8 cellular contexts compared by ENCODE assay signal in genomic region chr2:168136392-168136977, GRCh38.
DNase-seq lines count a peak whose midpoint lies in the region; ATAC-seq and TF ChIP-seq lines count a peak whose summit lies in the region.

No MANE protein-coding gene starts in this region.

- H2AFZ ChIP-seq in smooth muscle cell (ENCODE audit: low read depth) = no peak overlapping the region

- in situ Hi-C loops in SK-MEL-5 (cut with HindIII; ENCODE audit: low pct_unique_long_range_greater_than_20kb, low sequenced_read_pairs) = no loop called here

- H3K4me3 ChIP-seq in AG04449 (ENCODE audit: low read depth, low read length) = no peak overlapping the region
- no peak overlapping the region for H3K4me3 ChIP-seq in fibroblast of pulmonary artery (replicated peaks; ENCODE audit: low read depth, low read length)
- H3K4me3 ChIP-seq in smooth muscle cell = no peak overlapping the region

- H4K20me1 ChIP-seq in smooth muscle cell (ENCODE audit: low read depth) = peaks cover 16% of the 10 kb centered on the region

- peaks cover 11% of the 10 kb centered on the region for H3F3A ChIP-seq in smooth muscle cell (ENCODE audit: low read depth)

- peaks cover 15% of the 10 kb centered on the region for H3K79me2 ChIP-seq in smooth muscle cell (ENCODE audit: low read depth)

- H3K9ac ChIP-seq in smooth muscle cell (ENCODE audit: low read depth) = no peak overlapping the region

- CTCF ChIA-PET in AG04449 (lab: Yijun Ruan, JAX) = interaction anchor here (0.9 to 10.2 kb wide), 14 partner anchors 10 to 207 kb away, joined by 3 to 143 read pairs (median 4); partner anchors contain the start of gene STK39

- DNase-seq in AG04449 (ENCODE audit: low read depth, low spot score) (no peak), SK-MEL-5 (ENCODE audit: low read depth, low spot score) (peak; percentile 65), fibroblast of pulmonary artery (ENCODE audit: low read depth) (peak; percentile 70), smooth muscle cell (lab: John Stamatoyannopoulos, UW; ENCODE audit: unreplicated experiment) (no peak), RPMI8226 (no peak)

- no peaks in the 10 kb centered on the region for H3K27me3 ChIP-seq in smooth muscle cell (ENCODE audit: low read depth)

- H3K4me2 ChIP-seq in smooth muscle cell = no peak overlapping the region

- H3K9me3 ChIP-seq in smooth muscle cell (replicated peaks; ENCODE audit: low read depth) = no peaks in the 10 kb centered on the region

- peak; percentile 44 for TF ChIP-seq CTCF in AG04449 (IDR thresholded peaks at IDR 0.05; ENCODE audit: insufficient read depth, low read length, missing control alignments)
- peak; percentile 50 for TF ChIP-seq CTCF in GM12873 (IDR thresholded peaks at IDR 0.05; ENCODE audit: insufficient read depth, low read depth, low read length, missing control alignments)
- TF ChIP-seq CTCF in fibroblast of pulmonary artery (IDR thresholded peaks at IDR 0.05; ENCODE audit: low read length, missing control alignments) = peak; percentile 57
- TF ChIP-seq CTCF in smooth muscle cell (IDR thresholded peaks at IDR 0.05; ENCODE audit: borderline replicate concordance, insufficient read depth, poor library complexity, severe bottlenecking) = peak; percentile 61

- 37% methylated on average over 2 of the region's 2 CpGs for WGBS in smooth muscle cell (ENCODE audit: low lambda C conversion rate)

- ATAC-seq in HG03469 (IDR thresholded peaks at IDR 0.05; ENCODE audit: unreplicated experiment) (peak; percentile 79), GM19023 (IDR thresholded peaks at IDR 0.05; ENCODE audit: unreplicated experiment) (no peak)

- POLR2A ChIA-PET in AG04449 (lab: Yijun Ruan, JAX) = no interaction called here

- peaks cover 30% of the 10 kb centered on the region for H3K4me1 ChIP-seq in smooth muscle cell (ENCODE audit: low read depth)

- H3K36me3 ChIP-seq in smooth muscle cell (ENCODE audit: low read depth) = no peaks in the 10 kb centered on the region

- H3K27ac ChIP-seq in smooth muscle cell (ENCODE audit: low read depth) = no peak overlapping the region

Comparison
In these comparisons a context has a peak if more than half of its experiments do, and no peak if none do; other contexts are left out.
1. DNase-seq: peak in SK-MEL-5 (single experiment) and fibroblast of pulmonary artery (single experiment); none in AG04449 (single experiment), smooth muscle cell (single experiment) and RPMI8226 (single experiment).
2. Peak in every context shown above with its lines, with median percentiles within 50 percentile points of each other: CTCF ChIP-seq.